2 cellular contexts compared by ENCODE assay signal in the genomic region with DNA sequence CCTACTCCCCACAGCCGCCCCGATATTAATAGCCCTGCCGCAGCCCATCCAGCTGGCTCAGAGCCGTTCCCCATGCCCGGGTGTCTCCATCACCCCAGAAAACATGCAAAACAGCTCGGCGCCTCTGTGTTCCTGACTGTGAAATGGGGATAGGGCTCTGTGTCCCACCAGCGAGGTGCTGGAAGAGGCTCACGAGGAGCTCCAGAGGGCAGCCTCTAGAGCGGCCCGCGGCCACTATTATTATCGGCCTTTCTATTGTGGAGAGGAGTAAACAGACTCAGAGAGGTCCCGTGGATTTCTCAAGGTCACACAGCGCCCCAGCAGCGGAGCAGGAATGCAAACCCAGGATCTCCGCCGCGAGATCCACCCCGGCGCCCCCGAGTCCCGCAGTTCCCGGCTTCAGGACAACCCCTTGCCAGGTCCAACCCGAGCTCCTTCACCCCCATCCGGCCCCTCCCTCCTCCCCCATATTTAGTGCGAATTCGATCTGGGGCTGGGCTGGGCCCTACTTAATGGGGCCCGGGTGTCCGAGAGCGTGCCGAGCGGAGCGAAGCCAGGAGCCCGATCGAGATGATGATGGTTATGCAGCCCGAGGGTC.
TF ChIP-seq lines count a peak whose summit lies in the region.

TSS of gene ACTN3 (plus strand) at position 536 of the 598 bp plus-strand sequence. CDS start at position 571, 35 bp downstream.

TF ChIP-seq in A549, 52 proteins besides CTCF, POLR2A, EP300 and RAD21 (continued from another document):
- TF ChIP-seq, protein P1, sequence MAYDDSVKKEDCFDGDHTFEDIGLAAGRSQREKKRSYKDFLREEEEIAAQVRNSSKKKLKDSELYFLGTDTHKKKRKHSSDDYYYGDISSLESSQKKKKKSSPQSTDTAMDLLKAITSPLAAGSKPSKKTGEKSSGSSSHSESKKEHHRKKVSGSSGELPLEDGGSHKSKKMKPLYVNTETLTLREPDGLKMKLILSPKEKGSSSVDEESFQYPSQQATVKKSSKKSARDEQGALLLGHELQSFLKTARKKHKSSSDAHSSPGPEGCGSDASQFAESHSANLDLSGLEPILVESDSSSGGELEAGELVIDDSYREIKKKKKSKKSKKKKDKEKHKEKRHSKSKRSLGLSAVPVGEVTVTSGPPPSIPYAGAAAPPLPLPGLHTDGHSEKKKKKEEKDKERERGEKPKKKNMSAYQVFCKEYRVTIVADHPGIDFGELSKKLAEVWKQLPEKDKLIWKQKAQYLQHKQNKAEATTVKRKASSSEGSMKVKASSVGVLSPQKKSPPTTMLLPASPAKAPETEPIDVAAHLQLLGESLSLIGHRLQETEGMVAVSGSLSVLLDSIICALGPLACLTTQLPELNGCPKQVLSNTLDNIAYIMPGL (CRISPR knock-in tag; IDR thresholded peaks at IDR 0.05; ENCODE audit: borderline replicate concordance), result no peak
- TF ChIP-seq JUN (IDR thresholded peaks at IDR 0.05) (0 out of 5 replicates have a peak, but pooled peaks of 1 of the 2 experiments have one; percentile 29), CEBPB (IDR thresholded peaks at IDR 0.05) (no peak)
TF ChIP-seq in A549: peak in this region for 6.

TF ChIP-seq in HEK293, 187 proteins besides CTCF, POLR2A, EP300 and RAD21 (continued from another document):
- TF ChIP-seq ZSCAN16 (tag by site-specific recombination; IDR thresholded peaks at IDR 0.05) (no peak), ZBTB7A (tag by site-specific recombination; IDR thresholded peaks at IDR 0.05; ENCODE audit: low read depth) (no peak)
- TF ChIP-seq, protein P2, sequence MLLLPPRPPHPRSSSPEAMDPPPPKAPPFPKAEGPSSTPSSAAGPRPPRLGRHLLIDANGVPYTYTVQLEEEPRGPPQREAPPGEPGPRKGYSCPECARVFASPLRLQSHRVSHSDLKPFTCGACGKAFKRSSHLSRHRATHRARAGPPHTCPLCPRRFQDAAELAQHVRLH (tag by site-specific recombination; IDR thresholded peaks at IDR 0.05), result 0 out of 2 replicates have a peak, but pooled peaks have one; percentile 9
